6 cellular contexts compared by ENCODE assay signal in the genomic region with DNA sequence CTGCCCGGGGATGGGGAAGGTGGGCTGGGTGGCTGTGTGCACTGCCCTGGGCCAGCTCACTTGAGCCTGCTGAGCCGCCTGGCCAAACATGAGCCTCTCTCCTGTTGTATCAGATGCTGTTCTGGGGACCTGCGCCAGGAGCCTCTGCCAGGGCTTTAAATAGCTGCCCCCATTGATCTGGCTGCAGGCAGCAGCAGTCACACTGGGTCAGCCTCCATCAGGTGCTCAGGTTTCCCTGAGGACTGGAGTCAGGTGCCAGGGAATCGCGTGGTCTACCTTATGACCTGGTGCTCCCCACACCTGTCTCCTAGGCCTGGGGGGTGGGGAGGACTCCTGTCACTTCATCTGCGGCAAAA. TPM values are rescaled to one million over a fixed set of nuclear protein-coding genes. Genes with fewer than 3 reads are reported as not detected.
DNase-seq lines count a peak whose midpoint lies in the region; ATAC-seq and TF ChIP-seq lines count a peak whose summit lies in the region.

No MANE protein-coding gene starts in this region.

- H3K79me1 ChIP-seq in trophoblast cell (ENCODE audit: low read length) = peaks cover 9% of the 10 kb centered on the region

- H2BK120ac ChIP-seq in trophoblast cell (ENCODE audit: insufficient read depth, low read length, poor library complexity) = no peak overlapping the region

- no peak overlapping the region for H3K14ac ChIP-seq in trophoblast cell (ENCODE audit: low read length)

- H3K9me3 ChIP-seq in trophoblast cell (ENCODE audit: insufficient read depth, low read depth, low read length) = no peaks in the 10 kb centered on the region

- TF ChIP-seq CTCF in choroid plexus epithelial cell (conservative IDR thresholded peaks at IDR 0.05; ENCODE audit: low read depth, low read length) = no peak

- H4K8ac ChIP-seq in trophoblast cell (ENCODE audit: low read depth, low read length) = no peak overlapping the region

- H2BK12ac ChIP-seq in trophoblast cell (ENCODE audit: low read length) = no peak overlapping the region

- H4K91ac ChIP-seq in trophoblast cell (ENCODE audit: low read depth, low read length) = no peak overlapping the region

- H3K4me2 ChIP-seq in trophoblast cell (ENCODE audit: low read length) = peak overlapping the region; percentile 94

- no peak overlapping the region for H3K4ac ChIP-seq in trophoblast cell (ENCODE audit: low read depth, low read length)

- WGBS in trophoblast cell (ENCODE audit: extremely low coverage, insufficient coverage, insufficient read length) = no CpG with 5 or more reads among the region's 6 CpGs

- no peak overlapping the region for H3K23ac ChIP-seq in trophoblast cell (ENCODE audit: low read length)

- H3K4me3 ChIP-seq in choroid plexus epithelial cell (ENCODE audit: low read depth, low read length) (peak overlapping the region; percentile 72), trophoblast cell (ENCODE audit: low read depth, low read length) (no peak overlapping the region)

- DNase-seq in DMS53 (lab: John Stamatoyannopoulos, UW) (peak; percentile 79), DMS53 treated with DMSO at 0.1 percent for 48 hours (lab: John Stamatoyannopoulos, UW; ENCODE audit: unreplicated experiment) (no peak), choroid plexus epithelial cell (ENCODE audit: low read depth) (no peak), trophoblast cell (no peak), Kasumi-1 (lab: John Stamatoyannopoulos, UW) (no peak)

- no peak overlapping the region for H2BK5ac ChIP-seq in trophoblast cell (ENCODE audit: low read depth, low read length, poor library complexity)

- H3K36me3 ChIP-seq in trophoblast cell (ENCODE audit: control insufficient read depth in 1 of 2, insufficient read depth in 2 of 2, low read length in 2 of 2) = peaks cover 25 to 33% of the 10 kb centered on the region in 2 experiments

- no peak overlapping the region for H3K27ac ChIP-seq in trophoblast cell (ENCODE audit: low read depth, low read length)

- H3K9ac ChIP-seq in trophoblast cell (ENCODE audit: low read length) = no peak overlapping the region

- ATAC-seq in HG02885 (IDR thresholded peaks at IDR 0.05; ENCODE audit: poor library complexity, unreplicated experiment) = no peak

- no peak overlapping the region for H4K12ac ChIP-seq in trophoblast cell (ENCODE audit: low read depth, low read length)

- H3K79me2 ChIP-seq in trophoblast cell (ENCODE audit: control insufficient read depth, insufficient read depth, low read length, poor library complexity) = no peaks in the 10 kb centered on the region

- no peaks in the 10 kb centered on the region for H3K27me3 ChIP-seq in trophoblast cell (ENCODE audit: insufficient read depth, low read length)

- no peak overlapping the region for H2AK5ac ChIP-seq in trophoblast cell (ENCODE audit: low read length)

- H3K18ac ChIP-seq in trophoblast cell (ENCODE audit: low read length) = no peak overlapping the region

- no peak overlapping the region for H2AFZ ChIP-seq in trophoblast cell (ENCODE audit: insufficient read depth, low read length, poor library complexity)

- H3K4me1 ChIP-seq in trophoblast cell (ENCODE audit: control insufficient read depth in 1 of 2, insufficient read depth in 2 of 2, low read length in 2 of 2) = peaks cover 6% of the 10 kb centered on the region in 2 experiments

RNA-seq across cellular contexts. Expression of a gene that starts 0.7 kb away (rescaled TPM):
- 12.7 and 13.6 TPM in 2 replicates for polyA plus RNA-seq in trophoblast cell (2013)

RNA-seq across cellular contexts. Expression of a gene that starts 5.8 kb away (rescaled TPM):
- polyA plus RNA-seq in trophoblast cell (2013) = 2.3 TPM in 2 replicates

RNA-seq across cellular contexts. Expression of a gene that starts 9.2 kb away (rescaled TPM):
- polyA plus RNA-seq in trophoblast cell (2013) = not detected in 2 replicates

RNA-seq across cellular contexts. Expression of a gene that starts 20.2 kb away (rescaled TPM):
- 22.4 and 22.7 TPM in 2 replicates for polyA plus RNA-seq in trophoblast cell (2013)

RNA-seq across cellular contexts. Expression of a gene that starts 22.5 kb away (rescaled TPM):
- polyA plus RNA-seq in trophoblast cell (2013) = 10.1 and 10.9 TPM in 2 replicates
